1 cellular context compared by ENCODE assay signal in the genomic region with DNA sequence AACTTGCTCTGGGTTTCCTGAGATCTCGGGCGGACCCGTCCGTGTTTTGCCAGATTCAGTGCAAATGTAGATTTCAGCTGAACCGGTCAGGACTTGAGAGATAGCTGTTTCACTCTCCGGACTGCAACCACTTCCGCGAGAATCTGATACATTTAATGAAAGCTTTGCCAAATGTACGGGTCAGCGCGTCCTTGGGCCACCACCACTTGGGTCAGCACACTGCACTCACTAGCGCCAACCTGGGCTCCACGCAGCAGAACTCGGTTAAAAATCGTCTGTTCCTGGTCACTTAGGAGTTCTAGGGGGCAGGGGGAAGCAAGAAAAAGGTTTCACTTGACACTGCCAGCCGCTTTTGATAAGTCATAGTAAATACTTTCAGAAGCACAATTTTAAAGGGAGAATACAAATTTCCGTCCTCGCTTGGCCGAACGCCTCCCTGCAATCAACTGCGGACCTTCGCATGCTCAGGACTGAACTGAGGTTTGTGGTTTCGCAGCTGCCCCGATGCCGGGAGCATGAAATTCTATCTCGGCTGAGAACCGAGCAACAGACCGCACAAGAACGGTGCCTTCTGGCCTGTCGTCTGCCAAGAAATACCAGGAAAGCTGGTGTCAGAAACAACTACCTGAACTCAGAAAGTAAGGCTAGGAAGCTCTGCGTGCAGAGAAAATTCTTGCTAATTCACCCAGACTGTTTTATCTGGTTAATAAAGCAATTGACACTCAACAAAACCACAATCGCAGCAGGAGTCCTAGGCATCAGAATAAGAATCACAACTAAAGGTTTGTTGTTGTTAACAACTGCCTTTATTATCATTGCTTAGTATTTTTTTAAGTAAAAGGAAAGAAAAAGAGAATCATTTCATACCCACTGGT.
TF ChIP-seq lines count a peak whose summit lies in the region.

No MANE protein-coding gene starts in this region.

TF ChIP-seq in IMR-90, 13 proteins besides CTCF, POLR2A, EP300 and RAD21 (continued from another document):
- TF ChIP-seq MAZ (IDR thresholded peaks at IDR 0.05; ENCODE audit: borderline replicate concordance, low read depth, low read length) = no peak
TF ChIP-seq in IMR-90: peak in this region for 0.
